In genomic region chr19:16482745-16483144, GRCh38 we compare ENCODE assay signal across 34 cellular contexts. TPM values are rescaled to one million over a fixed set of nuclear protein-coding genes. Genes with fewer than 3 reads are reported as not detected.
"Had no signal": no experiment of that assay in that cellular context is flagged by ENCODE, and none has a peak within 500 bp of the region (broad histone marks: within the 10 kb centered on the region; RNA-seq: fewer than 3 reads in every experiment).

No MANE protein-coding gene starts in this region.

- H3K36me3 ChIP-seq: colonic mucosa, esophagus squamous epithelium, gastrocnemius medialis, heart right ventricle, left lung, lower lobe of right lung had no signal

- ATAC-seq: effector memory CD8-positive, alpha-beta T cell; esophagus mucosa; gastrocnemius medialis; heart right ventricle; left cardiac atrium; left lung; left ventricle myocardium superior; lower lobe of right lung; mucosa of descending colon had no signal

- H3K27me3 ChIP-seq: colonic mucosa, esophagus squamous epithelium, gastrocnemius medialis, heart right ventricle, left lung had no signal

- H3K4me3 ChIP-seq: colonic mucosa, esophagus squamous epithelium, gastrocnemius medialis, heart right ventricle, left lung, lower lobe of right lung, mucosa of descending colon had no signal

- FAIRE-seq: endometrium, islet of Langerhans, keratinocyte had no signal

- H3K27ac ChIP-seq: colonic mucosa, epithelial cell of prostate, esophagus squamous epithelium, gastrocnemius medialis, heart right ventricle, left lung, lower lobe of right lung had no signal

- H3K9me3 ChIP-seq: colonic mucosa, esophagus squamous epithelium, gastrocnemius medialis, heart right ventricle, left lung, lower lobe of right lung, mucosa of descending colon had no signal

- DNase-seq: colonic mucosa; cortex of kidney; effector CD8-positive, alpha-beta T cell; effector memory CD8-positive, alpha-beta T cell; endodermal cell; erythroblast; esophagus squamous epithelium; foreskin fibroblast; foreskin melanocyte; gastrocnemius medialis; glutamatergic neuron; head of caudate nucleus; heart right ventricle; hippocampal formation; left cardiac atrium; left lung; left ventricle myocardium superior; lower lobe of right lung; mesenchymal stem cell; mucosa of descending colon; naive B cell had no signal

- H3K4me1 ChIP-seq: colonic mucosa, esophagus squamous epithelium, gastrocnemius medialis, heart right ventricle, left lung, lower lobe of right lung had no signal

RNA-seq across cellular contexts. Expression of gene CALR3, which starts 13.2 kb away (rescaled TPM):
- total RNA-seq: colonic mucosa, dermis microvascular lymphatic vessel endothelial cell, esophagus mucosa, esophagus squamous epithelium, gastrocnemius medialis, glomerular endothelial cell, kidney epithelial cell, left cardiac atrium, left lung, left ventricle myocardium superior, lower leg skin, lower lobe of right lung, lung microvascular endothelial cell, mesenteric fat pad, mesothelial cell of epicardium, mucosa of descending colon, myocyte had no signal
- polyA plus RNA-seq: heart right ventricle, keratinocyte had no signal
